8 cellular contexts compared by ENCODE assay signal in genomic region chr4:168832746-168833575, GRCh38.
A peak's percentile ranks its signal among the peaks of the same experiment; 100 is the strongest.
DNase-seq lines count a peak whose midpoint lies in the region; TF ChIP-seq lines count a peak whose summit lies in the region.

No MANE protein-coding gene starts in this region.

- peak; percentile 26 for DNase-seq in CD1c-positive myeloid dendritic cell (ENCODE audit: extremely low spot score)
- DNase-seq in HT1080 (ENCODE audit: low read depth) = peak; percentile 37
- DNase-seq in amniotic epithelial cell (ENCODE audit: low read depth) = peak; percentile 53
- peak; percentile 51 for DNase-seq in hepatocyte (ENCODE audit: low spot score)
- DNase-seq in NCI-H526 treated with DMSO at 0.1 percent for 48 hours (lab: John Stamatoyannopoulos, UW) = no peak
- DNase-seq in Kasumi-1 (lab: John Stamatoyannopoulos, UW) = no peak
- no peak for DNase-seq in NCI-H2196 (lab: John Stamatoyannopoulos, UW; ENCODE audit: unreplicated experiment)

- 3% methylated on average over 52 of the region's 60 CpGs for WGBS in hepatocyte (ENCODE audit: low lambda C conversion rate, missing lambda C conversion rate)

- peak overlapping the region; percentile 73 for H2AFZ ChIP-seq in hepatocyte

- H3K27me3 ChIP-seq in hepatocyte (no peaks in the 10 kb centered on the region), rectal smooth muscle tissue (ENCODE audit: control insufficient read depth, insufficient read depth, low read length) (no peaks in the 10 kb centered on the region)

- H3K4me2 ChIP-seq in hepatocyte = peak overlapping the region; percentile 85

- peaks cover 6% of the 10 kb centered on the region for H4K20me1 ChIP-seq in hepatocyte (ENCODE audit: insufficient read depth, poor library complexity, severe bottlenecking)

- H3K79me2 ChIP-seq in hepatocyte = peaks cover 59% of the 10 kb centered on the region

- no peaks in the 10 kb centered on the region for H3K9me2 ChIP-seq in hepatocyte (replicated peaks; ENCODE audit: insufficient read depth)

- peak overlapping the region; percentile 84 for H3K9ac ChIP-seq in rectal smooth muscle tissue (ENCODE audit: low read length)

- H3K36me3 ChIP-seq in hepatocyte (replicated peaks; ENCODE audit: insufficient read depth, low read depth) (no peaks in the 10 kb centered on the region), rectal smooth muscle tissue (ENCODE audit: control insufficient read depth, insufficient read depth, low read length) (no peaks in the 10 kb centered on the region)

- peaks cover 17% of the 10 kb centered on the region for H3K4me1 ChIP-seq in hepatocyte (ENCODE audit: insufficient read depth)
- H3K4me1 ChIP-seq in rectal smooth muscle tissue (ENCODE audit: control insufficient read depth, insufficient read depth, low read length) = peaks cover 21% of the 10 kb centered on the region

- peak overlapping the region; percentile 96 for H3K4me3 ChIP-seq in hepatocyte
- H3K4me3 ChIP-seq in rectal smooth muscle tissue (ENCODE audit: low read length) = peak overlapping the region; percentile 90

- TF ChIP-seq CTCF in hepatocyte (IDR thresholded peaks at IDR 0.05; ENCODE audit: poor library complexity) = peak; percentile 34

- H3K9me3 ChIP-seq in hepatocyte (ENCODE audit: low read depth) = no peaks in the 10 kb centered on the region

- H3K27ac ChIP-seq in hepatocyte (peak overlapping the region; percentile 86), rectal smooth muscle tissue (ENCODE audit: low read depth, low read length) (peak overlapping the region; percentile 99)

Comparison
In these comparisons a context has a peak if more than half of its experiments do, and no peak if none do; other contexts are left out.
1. DNase-seq: peak in CD1c-positive myeloid dendritic cell (single experiment), HT1080 (single experiment), amniotic epithelial cell (single experiment) and hepatocyte (single experiment); none in NCI-H526 treated with DMSO at 0.1 percent for 48 hours (single experiment), Kasumi-1 (0 of 2) and NCI-H2196 (single experiment).